In genomic region chr4:8467016-8467415, GRCh38 we compare ENCODE assay signal across 26 cellular contexts.
"Had no signal": no experiment of that assay in that cellular context is flagged by ENCODE, and none has a peak within 500 bp of the region (broad histone marks: within the 10 kb centered on the region; RNA-seq: fewer than 3 reads in every experiment).

No MANE protein-coding gene starts in this region.

- H3K27me3 ChIP-seq: neural progenitor cell, ovary, right lobe of liver, sigmoid colon, suprapubic skin, testis, tibial artery, transverse colon, upper lobe of left lung, vagina had no signal

- H3K4me1 ChIP-seq: neural progenitor cell, psoas muscle, right lobe of liver had no signal

- H3K9me3 ChIP-seq: ovary, psoas muscle, right lobe of liver, sigmoid colon, suprapubic skin, testis, tibial artery, transverse colon, upper lobe of left lung, vagina had no signal

- H3K27ac ChIP-seq: neural progenitor cell, ovary, parathyroid adenoma, psoas muscle, right lobe of liver, sigmoid colon, suprapubic skin, testis, tibial artery, transverse colon, upper lobe of left lung, vagina had no signal

- H3K9ac ChIP-seq: neural progenitor cell, parathyroid adenoma had no signal

- H2AFZ ChIP-seq: neural progenitor cell, parathyroid adenoma had no signal

- H3K4me3 Mint-ChIP-seq: naive thymus-derived CD4-positive, alpha-beta T cell; nephron; neural progenitor cell; stimulated activated memory B cell treated with anti-CD40 and anti-IgM and Interleukin-4, amounts not matched to agents 10 μg/mL and 1 μg/mL and 100 μg/mL, for 72 hours; stimulated activated naive CD8-positive, alpha-beta T cell treated with anti-CD3 and anti-CD28 coated beads, Interleukin-15, amount 100 ng/mL, for 72 hours had no signal

- H3K79me2 ChIP-seq: parathyroid adenoma had no signal

- H3K36me3 ChIP-seq: neural progenitor cell, ovary had no signal

- DNase-seq: naive thymus-derived CD4-positive, alpha-beta T cell; occipital lobe; ovary; psoas muscle; right lobe of liver; sigmoid colon; small intestine; stimulated activated CD4-positive, alpha-beta T cell treated with anti-CD3 and anti-CD28 coated beads, Interleukin-15, amount 100 ng/mL, for 24 hours; stimulated activated CD4-positive, alpha-beta T cell treated with anti-CD3 and anti-CD28 coated beads, Interleukin-2, amount 100 ng/mL, for 24 hours; stimulated activated CD4-positive, alpha-beta T cell treated with anti-CD3 and anti-CD28 coated beads, Interleukin-2, amount 100 ng/mL, for 48 hours; stimulated activated CD4-positive, alpha-beta T cell treated with anti-CD3 and anti-CD28 coated beads, Interleukin-4, amount 100 ng/mL, for 24 hours; stimulated activated naive CD4-positive, alpha-beta T cell; stimulated activated naive CD8-positive, alpha-beta T cell treated with anti-CD3 and anti-CD28 coated beads, Interleukin-15, amount 100 ng/mL, for 72 hours; stimulated activated naive CD8-positive, alpha-beta T cell treated with anti-CD3 and anti-CD28 coated beads, Interleukin-15, Interleukin-2, amounts not matched to agents 100 U/mL and 50 U/mL, for 24 hours; substantia nigra; testis; tibial artery; transverse colon had no signal

- H3K4me1 Mint-ChIP-seq: naive thymus-derived CD4-positive, alpha-beta T cell; stimulated activated naive CD8-positive, alpha-beta T cell treated with anti-CD3 and anti-CD28 coated beads, Interleukin-15, amount 100 ng/mL, for 72 hours had no signal

- H3K9me3 Mint-ChIP-seq: naive thymus-derived CD4-positive, alpha-beta T cell; nephron; neural progenitor cell; stimulated activated memory B cell treated with anti-CD40 and anti-IgM and Interleukin-4, amounts not matched to agents 10 μg/mL and 1 μg/mL and 100 μg/mL, for 72 hours; stimulated activated naive CD8-positive, alpha-beta T cell treated with anti-CD3 and anti-CD28 coated beads, Interleukin-15, amount 100 ng/mL, for 72 hours had no signal

- H3K27ac Mint-ChIP-seq: naive thymus-derived CD4-positive, alpha-beta T cell; nephron; neural progenitor cell; progenitor cell of endocrine pancreas; stimulated activated memory B cell treated with anti-CD40 and anti-IgM and Interleukin-4, amounts not matched to agents 10 μg/mL and 1 μg/mL and 100 μg/mL, for 72 hours had no signal

- ATAC-seq: naive thymus-derived CD4-positive, alpha-beta T cell; psoas muscle; right lobe of liver; stimulated activated memory B cell treated with anti-CD40 and anti-IgM and Interleukin-4, amounts not matched to agents 10 μg/mL and 1 μg/mL and 100 μg/mL, for 72 hours; stimulated activated naive CD8-positive, alpha-beta T cell treated with anti-CD3 and anti-CD28 coated beads, Interleukin-15, amount 100 ng/mL, for 72 hours; stimulated activated naive CD8-positive, alpha-beta T cell treated with anti-CD3 and anti-CD28 coated beads, Interleukin-15, Interleukin-2, amounts not matched to agents 100 U/mL and 50 U/mL, for 24 hours had no signal

- H3K27me3 Mint-ChIP-seq: naive thymus-derived CD4-positive, alpha-beta T cell; progenitor cell of endocrine pancreas; stimulated activated memory B cell treated with anti-CD40 and anti-IgM and Interleukin-4, amounts not matched to agents 10 μg/mL and 1 μg/mL and 100 μg/mL, for 72 hours; stimulated activated naive CD8-positive, alpha-beta T cell treated with anti-CD3 and anti-CD28 coated beads, Interleukin-15, amount 100 ng/mL, for 72 hours had no signal

- H3K4me3 ChIP-seq: neural progenitor cell, ovary, psoas muscle, right lobe of liver, sigmoid colon, suprapubic skin, testis, tibial artery, transverse colon, upper lobe of left lung, vagina had no signal

- H3K4me2 ChIP-seq: neural progenitor cell had no signal
